3 cellular contexts compared by ENCODE assay signal in genomic region chr11:1218788-1219445, GRCh38.
A peak's percentile ranks its signal among the peaks of the same experiment; 100 is the strongest.
TF ChIP-seq lines count a peak whose summit lies in the region.

No MANE protein-coding gene starts in this region.

TF ChIP-seq in SK-N-SH, 30 proteins besides CTCF, POLR2A, EP300 and RAD21:
- TF ChIP-seq TEAD4 (IDR thresholded peaks at IDR 0.05; ENCODE audit: borderline replicate concordance, insufficient read depth) (no peak), YY1 (IDR thresholded peaks at IDR 0.05; ENCODE audit: low read depth) (no peak), RXRA (IDR thresholded peaks at IDR 0.05; ENCODE audit: borderline replicate concordance, low read depth) (no peak), RFX5 (IDR thresholded peaks at IDR 0.05; ENCODE audit: low read length) (no peak), POLR2AphosphoS5 (IDR thresholded peaks at IDR 0.05; ENCODE audit: low read depth, low read length) (no peak)
- TF ChIP-seq, protein P1, sequence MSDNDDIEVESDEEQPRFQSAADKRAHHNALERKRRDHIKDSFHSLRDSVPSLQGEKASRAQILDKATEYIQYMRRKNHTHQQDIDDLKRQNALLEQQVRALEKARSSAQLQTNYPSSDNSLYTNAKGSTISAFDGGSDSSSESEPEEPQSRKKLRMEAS (IDR thresholded peaks at IDR 0.05; ENCODE audit: low read depth) = no peak

TF ChIP-seq in SK-N-SH treated with all-trans-retinoic acid at 6 μM for 48 hours, 23 proteins besides CTCF, POLR2A, EP300 and RAD21:
- TF ChIP-seq, protein P2, sequence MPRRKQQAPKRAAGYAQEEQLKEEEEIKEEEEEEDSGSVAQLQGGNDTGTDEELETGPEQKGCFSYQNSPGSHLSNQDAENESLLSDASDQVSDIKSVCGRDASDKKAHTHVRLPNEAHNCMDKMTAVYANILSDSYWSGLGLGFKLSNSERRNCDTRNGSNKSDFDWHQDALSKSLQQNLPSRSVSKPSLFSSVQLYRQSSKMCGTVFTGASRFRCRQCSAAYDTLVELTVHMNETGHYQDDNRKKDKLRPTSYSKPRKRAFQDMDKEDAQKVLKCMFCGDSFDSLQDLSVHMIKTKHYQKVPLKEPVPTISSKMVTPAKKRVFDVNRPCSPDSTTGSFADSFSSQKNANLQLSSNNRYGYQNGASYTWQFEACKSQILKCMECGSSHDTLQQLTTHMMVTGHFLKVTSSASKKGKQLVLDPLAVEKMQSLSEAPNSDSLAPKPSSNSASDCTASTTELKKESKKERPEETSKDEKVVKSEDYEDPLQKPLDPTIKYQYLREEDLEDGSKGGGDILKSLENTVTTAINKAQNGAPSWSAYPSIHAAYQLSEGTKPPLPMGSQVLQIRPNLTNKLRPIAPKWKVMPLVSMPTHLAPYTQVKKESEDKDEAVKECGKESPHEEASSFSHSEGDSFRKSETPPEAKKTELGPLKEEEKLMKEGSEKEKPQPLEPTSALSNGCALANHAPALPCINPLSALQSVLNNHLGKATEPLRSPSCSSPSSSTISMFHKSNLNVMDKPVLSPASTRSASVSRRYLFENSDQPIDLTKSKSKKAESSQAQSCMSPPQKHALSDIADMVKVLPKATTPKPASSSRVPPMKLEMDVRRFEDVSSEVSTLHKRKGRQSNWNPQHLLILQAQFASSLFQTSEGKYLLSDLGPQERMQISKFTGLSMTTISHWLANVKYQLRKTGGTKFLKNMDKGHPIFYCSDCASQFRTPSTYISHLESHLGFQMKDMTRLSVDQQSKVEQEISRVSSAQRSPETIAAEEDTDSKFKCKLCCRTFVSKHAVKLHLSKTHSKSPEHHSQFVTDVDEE (CRISPR knock-in tag; IDR thresholded peaks at IDR 0.05) = no peak
- no peak for TF ChIP-seq BACH2 (CRISPR knock-in tag; IDR thresholded peaks at IDR 0.05; ENCODE audit: borderline replicate concordance)
- TF ChIP-seq RARB (CRISPR knock-in tag; IDR thresholded peaks at IDR 0.05) = no peak
- no peak for TF ChIP-seq POU6F1 (CRISPR knock-in tag; IDR thresholded peaks at IDR 0.05; ENCODE audit: borderline replicate concordance, low read depth)
- no peak for TF ChIP-seq TOX (CRISPR knock-in tag; IDR thresholded peaks at IDR 0.05; ENCODE audit: borderline replicate concordance)
- TF ChIP-seq, protein P3, sequence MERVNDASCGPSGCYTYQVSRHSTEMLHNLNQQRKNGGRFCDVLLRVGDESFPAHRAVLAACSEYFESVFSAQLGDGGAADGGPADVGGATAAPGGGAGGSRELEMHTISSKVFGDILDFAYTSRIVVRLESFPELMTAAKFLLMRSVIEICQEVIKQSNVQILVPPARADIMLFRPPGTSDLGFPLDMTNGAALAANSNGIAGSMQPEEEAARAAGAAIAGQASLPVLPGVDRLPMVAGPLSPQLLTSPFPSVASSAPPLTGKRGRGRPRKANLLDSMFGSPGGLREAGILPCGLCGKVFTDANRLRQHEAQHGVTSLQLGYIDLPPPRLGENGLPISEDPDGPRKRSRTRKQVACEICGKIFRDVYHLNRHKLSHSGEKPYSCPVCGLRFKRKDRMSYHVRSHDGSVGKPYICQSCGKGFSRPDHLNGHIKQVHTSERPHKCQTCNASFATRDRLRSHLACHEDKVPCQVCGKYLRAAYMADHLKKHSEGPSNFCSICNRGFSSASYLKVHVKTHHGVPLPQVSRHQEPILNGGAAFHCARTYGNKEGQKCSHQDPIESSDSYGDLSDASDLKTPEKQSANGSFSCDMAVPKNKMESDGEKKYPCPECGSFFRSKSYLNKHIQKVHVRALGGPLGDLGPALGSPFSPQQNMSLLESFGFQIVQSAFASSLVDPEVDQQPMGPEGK (CRISPR knock-in tag; IDR thresholded peaks at IDR 0.05; ENCODE audit: borderline replicate concordance) = no peak
- TF ChIP-seq ZNF8 (CRISPR knock-in tag; IDR thresholded peaks at IDR 0.05) = no peak
- no peak for TF ChIP-seq GLIS3 (CRISPR knock-in tag; IDR thresholded peaks at IDR 0.05)
- no peak for TF ChIP-seq ZFP3 (CRISPR knock-in tag; IDR thresholded peaks at IDR 0.05)

TF ChIP-seq in HepG2, 621 proteins besides CTCF, POLR2A, EP300 and RAD21:
- TF ChIP-seq ZNF547 (CRISPR knock-in tag; IDR thresholded peaks at IDR 0.05) = 0 out of 2 replicates have a peak, but pooled peaks have one; percentile 38
- no peak for TF ChIP-seq FIP1L1 (IDR thresholded peaks at IDR 0.05; ENCODE audit: borderline replicate concordance, insufficient read depth, low read depth, low read length)
- TF ChIP-seq ZNF616 (CRISPR knock-in tag; IDR thresholded peaks at IDR 0.05; ENCODE audit: low read depth) = no peak
